8 cellular contexts compared by ENCODE assay signal in the genomic region with DNA sequence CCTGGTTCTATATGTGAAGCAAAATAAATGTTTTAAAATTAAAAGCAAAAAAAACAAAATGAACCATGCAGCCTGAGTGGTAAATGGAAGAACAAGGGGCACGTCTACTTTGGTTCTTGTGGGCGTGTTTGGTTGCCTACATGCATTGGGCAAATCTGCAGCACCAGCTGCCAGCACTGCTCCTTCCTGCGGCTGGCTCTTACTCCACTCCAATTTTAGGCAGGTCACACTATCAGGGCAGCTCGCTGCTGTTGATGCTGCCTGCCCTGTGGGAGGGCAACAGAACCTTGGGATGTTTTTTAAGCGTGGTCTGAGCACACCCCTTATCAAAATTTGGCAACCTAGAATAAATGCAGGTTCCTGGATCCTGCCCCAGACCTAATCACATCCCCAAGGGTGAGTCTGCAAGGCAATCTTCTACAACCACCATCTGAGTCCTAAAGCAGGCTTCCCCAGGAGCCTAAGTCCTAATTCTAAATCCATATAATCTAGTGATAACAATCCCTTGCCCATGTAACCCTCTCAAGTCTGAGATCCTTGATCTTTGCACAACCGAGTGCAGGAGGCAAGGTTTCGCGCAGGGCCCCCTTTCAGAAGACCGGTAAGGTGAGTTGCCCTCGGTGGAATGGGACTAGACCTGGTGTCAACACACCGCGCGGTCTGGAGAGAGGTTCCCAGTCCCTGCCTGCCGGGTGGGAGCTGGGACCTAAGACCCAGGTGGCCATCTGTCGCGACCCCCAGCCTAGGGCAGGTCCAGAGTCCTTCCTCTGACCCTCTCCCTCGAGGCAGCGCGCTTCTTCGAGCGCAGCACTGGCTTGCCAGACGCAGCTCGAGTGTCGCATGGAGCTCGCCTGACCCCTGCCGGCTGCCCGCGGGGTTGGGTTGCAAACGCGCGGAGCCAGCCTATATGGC. TPM values are rescaled to one million over a fixed set of nuclear protein-coding genes. Genes with fewer than 3 reads are reported as not detected.
A peak's percentile ranks its signal among the peaks of the same experiment; 100 is the strongest.
DNase-seq lines count a peak whose midpoint lies in the region; ATAC-seq and TF ChIP-seq lines count a peak whose summit lies in the region.

No MANE protein-coding gene starts in this region.

- peaks cover 17% of the 10 kb centered on the region; the same call in 2 of the 3 replicates for H3K36me3 Mint-ChIP-seq in GM23338 (ENCODE audit: low read depth)

- intact Hi-C loops in colonic mucosa (cut with DNase I) = loop anchor here (2.0 to 5.0 kb wide), 3 partner anchors 53 to 144 kb away; a partner anchor contains a TSS
- intact Hi-C loops in right lobe of liver (cut with DNase I) = loop anchor here in 1 of 2 donors (10.0 kb wide), 1 partner anchor 77 kb away; a partner anchor contains a TSS

- 0 out of 3 replicates have a peak overlapping the region, but pooled peaks have one; percentile 19 for H3K4me3 Mint-ChIP-seq in GM23338

- H3K4me3 ChIP-seq in GM23338 (peak overlapping the region; percentile 49), colonic mucosa (no peak overlapping the region), right lobe of liver (no peak overlapping the region)

- H3K79me2 ChIP-seq in GM23338 (replicated peaks; ENCODE audit: insufficient read depth) = no peaks in the 10 kb centered on the region

- H3F3A ChIP-seq in GM23338 (replicated peaks; ENCODE audit: low read depth) = peaks cover 16% of the 10 kb centered on the region

- peak; percentile 28 for TF ChIP-seq POLR2A in right lobe of liver (IDR thresholded peaks at IDR 0.05)

- H3K27ac Mint-ChIP-seq in GM23338 = no peak overlapping the region

- H3K9me3 ChIP-seq in colonic mucosa = no peaks in the 10 kb centered on the region
- H3K9me3 ChIP-seq in right lobe of liver = no peaks in the 10 kb centered on the region

- TF ChIP-seq CTCF in GM23338 (conservative IDR thresholded peaks at IDR 0.05; ENCODE audit: low read depth in 2 of 2) (peak; percentile 93 to 97), colonic mucosa (IDR thresholded peaks at IDR 0.05) (peak; percentile 88), right lobe of liver (IDR thresholded peaks at IDR 0.05) (peak; percentile 85 to 98 (median 94))

- H3K4me1 ChIP-seq in GM23338 (ENCODE audit: insufficient read depth) (peaks cover 16% of the 10 kb centered on the region), colonic mucosa (peaks cover 4% of the 10 kb centered on the region), right lobe of liver (peaks cover 0 to 22% (median 8%) of the 10 kb centered on the region in 4 donors)

- H3K36me3 ChIP-seq in GM23338 (ENCODE audit: insufficient read depth) (0 out of 2 replicates have a peak, but pooled peaks cover 4% of the 10 kb centered on the region), colonic mucosa (no peaks in the 10 kb centered on the region), right lobe of liver (peaks cover 0 to 18% (median 8%) of the 10 kb centered on the region in 4 donors)

- H3K27me3 ChIP-seq in GM23338 (ENCODE audit: insufficient read depth) = 0 out of 2 replicates have a peak, but pooled peaks cover 5% of the 10 kb centered on the region
- no peaks in the 10 kb centered on the region for H3K27me3 ChIP-seq in colonic mucosa
- H3K27me3 ChIP-seq in right lobe of liver = no peaks in the 10 kb centered on the region

- peak overlapping the region in 1 of 2 donors; percentile 42 for H3K9ac ChIP-seq in colonic mucosa (ENCODE audit: low read depth in 2 of 2, low read length in 2 of 2)

- WGBS in right lobe of liver (ENCODE audit: insufficient coverage, low coverage, low lambda C conversion rate, missing lambda C conversion rate) = 12% methylated on average over 12 of the region's 31 CpGs

- DNase-seq in DMS53 treated with DMSO at 0.1 percent for 48 hours (lab: John Stamatoyannopoulos, UW; ENCODE audit: unreplicated experiment) (peak; percentile 19), GM23338 (ENCODE audit: low spot score) (peak; percentile 89), NCI-H2196 treated with DMSO at 0.1 percent for 48 hours (lab: John Stamatoyannopoulos, UW; ENCODE audit: unreplicated experiment) (peak; percentile 8), colonic mucosa (peak; percentile 89), right lobe of liver (peak; percentile 85 to 88 (median 85)), GF-D8 (lab: John Stamatoyannopoulos, UW) (no peak)
- peak; percentile 90 for DNase-seq in activated CD4-positive, alpha-beta T cell treated with anti-CD3 and anti-CD28 coated beads for 48 hours
- peak; percentile 70 to 75 (median 70) for DNase-seq in stimulated activated CD4-positive, alpha-beta T cell treated with anti-CD3 and anti-CD28 coated beads, TNF-alpha, amount 100 ng/mL, for 4 hours (ENCODE audit: low read depth in 3 of 3)

- peak overlapping the region; percentile 80 for H3K4me2 ChIP-seq in GM23338

- H2AFZ ChIP-seq in GM23338 = no peak overlapping the region

- peaks cover 8% of the 10 kb centered on the region for H3K4me1 Mint-ChIP-seq in GM23338

- H3K9me3 Mint-ChIP-seq in GM23338 = no peaks in the 10 kb centered on the region

- H4K20me1 ChIP-seq in GM23338 (replicated peaks; ENCODE audit: insufficient read depth) = no peaks in the 10 kb centered on the region

- peaks cover 17% of the 10 kb centered on the region for H3K27me3 Mint-ChIP-seq in GM23338 (ENCODE audit: insufficient read depth, low read depth, poor library complexity)

- no peaks in the 10 kb centered on the region for H3K9me2 ChIP-seq in GM23338 (ENCODE audit: insufficient read depth)

- H3K27ac ChIP-seq in GM23338 (ENCODE audit: low read depth) (0 out of 2 replicates have a peak overlapping the region, but pooled peaks have one; percentile 18), colonic mucosa (peak overlapping the region; percentile 50), right lobe of liver (no peak overlapping the region)

- peak; percentile 93 for ATAC-seq in GM23338
- peak; percentile 90 to 94 (median 92) for ATAC-seq in right lobe of liver

TF ChIP-seq in GM23338, 12 proteins besides CTCF, POLR2A, EP300 and RAD21 (continues in another document):
- no peak for TF ChIP-seq NANOG (IDR thresholded peaks at IDR 0.05; ENCODE audit: borderline replicate concordance)
- 0 out of 2 replicates have a peak, but pooled peaks have one; percentile 44 for TF ChIP-seq POLR2AphosphoS5 (IDR thresholded peaks at IDR 0.05; ENCODE audit: low read depth)
- TF ChIP-seq, protein P1, sequence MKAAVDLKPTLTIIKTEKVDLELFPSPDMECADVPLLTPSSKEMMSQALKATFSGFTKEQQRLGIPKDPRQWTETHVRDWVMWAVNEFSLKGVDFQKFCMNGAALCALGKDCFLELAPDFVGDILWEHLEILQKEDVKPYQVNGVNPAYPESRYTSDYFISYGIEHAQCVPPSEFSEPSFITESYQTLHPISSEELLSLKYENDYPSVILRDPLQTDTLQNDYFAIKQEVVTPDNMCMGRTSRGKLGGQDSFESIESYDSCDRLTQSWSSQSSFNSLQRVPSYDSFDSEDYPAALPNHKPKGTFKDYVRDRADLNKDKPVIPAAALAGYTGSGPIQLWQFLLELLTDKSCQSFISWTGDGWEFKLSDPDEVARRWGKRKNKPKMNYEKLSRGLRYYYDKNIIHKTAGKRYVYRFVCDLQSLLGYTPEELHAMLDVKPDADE (IDR thresholded peaks at IDR 0.05) = no peak

RNA-seq across cellular contexts. Expression of a gene that starts 15.9 kb away (rescaled TPM):
- 64.0 and 75.4 TPM in 2 replicates for total RNA-seq in GM23338 (2014; rRNA removed; shearing (Covaris generic))
- 53.5 and 54.1 TPM in 2 replicates for polyA plus RNA-seq in GM23338 (2016; fragmentation: Nextera tagmentation; extraction: Ambion mirVana)
- total RNA-seq in colonic mucosa = 10 to 100 TPM; 74.1 to 86.1 TPM
- total RNA-seq in right lobe of liver = 100 to 1,000 TPM in 3 of 6 experiments, 10 to 100 TPM in 3; 89.7 to 231 (median 122) TPM

RNA-seq across cellular contexts. Expression of a gene that starts 19.3 kb away (rescaled TPM):
- total RNA-seq in GM23338 (2014; rRNA removed; shearing (Covaris generic)) = 32.4 and 40.1 TPM in 2 replicates
- polyA plus RNA-seq in GM23338 (2016; fragmentation: Nextera tagmentation; extraction: Ambion mirVana) = 11.2 and 11.6 TPM in 2 replicates
- total RNA-seq in colonic mucosa (10 to 100 TPM; 25.3 to 26.3 TPM), right lobe of liver (10 to 100 TPM in 1 of 6 experiments, 1 to 10 TPM in 5; 6.5 to 10.5 (median 9.0) TPM)

RNA-seq across cellular contexts. Expression of a gene that starts 39.0 kb away (rescaled TPM):
- total RNA-seq in GM23338 (2014; rRNA removed; shearing (Covaris generic)) = 67.9 and 76.4 TPM in 2 replicates
- polyA plus RNA-seq in GM23338 (2016; fragmentation: Nextera tagmentation; extraction: Ambion mirVana) = 62.7 and 80.4 TPM in 2 replicates
- total RNA-seq in colonic mucosa (10 to 100 TPM; 12.2 to 51.2 TPM), right lobe of liver (10 to 100 TPM in 4 of 6 experiments, 1 to 10 TPM in 2; 5.4 to 17.2 (median 11.2) TPM)

RNA-seq across cellular contexts. Expression of a gene that starts 49.3 kb away (rescaled TPM):
- 15.6 and 17.9 TPM in 2 replicates for total RNA-seq in GM23338 (2014; rRNA removed; shearing (Covaris generic))
- 8.4 and 10.0 TPM in 2 replicates for polyA plus RNA-seq in GM23338 (2016; fragmentation: Nextera tagmentation; extraction: Ambion mirVana)
- total RNA-seq in colonic mucosa (1 to 10 TPM; 3.9 to 4.5 TPM), right lobe of liver (1 to 10 TPM; 2.9 to 5.7 (median 4.8) TPM)

Comparison
In these comparisons a context has a peak if more than half of its experiments do, and no peak if none do; other contexts are left out.
1. H3K27ac ChIP-seq: peak in GM23338 (single experiment) and colonic mucosa (single experiment); none in right lobe of liver (0 of 3).
2. Peak in every context shown above with its lines, with median percentiles within 50 percentile points of each other: CTCF ChIP-seq.